Comparison of ENCODE assay signal across 18 cellular contexts in the genomic region with DNA sequence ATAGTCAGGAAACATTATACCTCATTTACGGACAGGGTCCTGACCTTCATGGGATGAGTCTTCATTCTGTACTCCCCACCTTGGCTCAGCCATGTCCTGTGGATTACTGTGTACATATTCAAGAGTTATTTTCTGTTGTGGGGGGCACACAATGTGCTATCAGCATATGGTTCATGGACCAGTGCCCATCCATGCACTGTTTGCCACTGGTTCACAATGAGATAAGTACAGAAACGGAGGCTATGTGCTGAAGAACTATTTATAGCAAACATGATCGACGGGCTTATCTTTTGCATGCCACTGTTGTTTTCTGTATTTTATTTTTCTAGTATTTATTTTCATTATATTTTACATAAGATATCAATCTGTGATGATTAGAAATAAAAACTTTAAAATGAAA. TPM values are rescaled to one million over a fixed set of nuclear protein-coding genes. Genes with fewer than 3 reads are reported as not detected.
"Had no signal": no experiment of that assay in that cellular context is flagged by ENCODE, and none has a peak within 500 bp of the region (broad histone marks: within the 10 kb centered on the region; RNA-seq: fewer than 3 reads in every experiment).

No MANE protein-coding gene starts in this region.

- H3K9me3 ChIP-seq: esophagus squamous epithelium had no signal

- H3K36me3 ChIP-seq: esophagus squamous epithelium had no signal

- H3K9me3 Mint-ChIP-seq: activated naive CD4-positive, alpha-beta T cell treated with anti-CD3 and anti-CD28 coated beads for 36 hours; activated T-helper 1 cell treated with anti-CD3 and anti-CD28 coated beads, Interleukin-12 subunit alpha, Interleukin-12 subunit beta, Interleukin-2, Interleukin-4 antibody, amounts not matched to agents 30 ng/mL and 10 ng/mL and 1 ng/mL, durations not matched to agents 14 hours and 24 hours and 36 hours; mesothelial cell of epicardium had no signal

- H3K27me3 Mint-ChIP-seq: activated CD4-positive, alpha-beta T cell treated with anti-CD3 and anti-CD28 coated beads for 36 hours; naive thymus-derived CD4-positive, alpha-beta T cell had no signal

- H3K4me3 ChIP-seq: esophagus squamous epithelium, smooth muscle cell had no signal

- H3K4me3 Mint-ChIP-seq: activated CD4-positive, alpha-beta T cell treated with anti-CD3 and anti-CD28 coated beads for 36 hours; activated CD8-positive, alpha-beta T cell treated with anti-CD3 and anti-CD28 coated beads, Interleukin-2, amount 10 ng/mL, durations not matched to agents 7 days and 5 days; activated naive CD4-positive, alpha-beta T cell treated with anti-CD3 and anti-CD28 coated beads for 36 hours; activated T-helper 1 cell treated with anti-CD3 and anti-CD28 coated beads, Interleukin-12 subunit alpha, Interleukin-12 subunit beta, Interleukin-2, Interleukin-4 antibody, amounts not matched to agents 30 ng/mL and 10 ng/mL and 1 ng/mL, durations not matched to agents 14 hours and 24 hours and 36 hours; mesothelial cell of epicardium had no signal

- H3K27me3 ChIP-seq: esophagus squamous epithelium had no signal

- ATAC-seq: activated CD8-positive, alpha-beta T cell treated with anti-CD3 and anti-CD28 coated beads, Interleukin-2, amount 10 ng/mL, durations not matched to agents 7 days and 5 days; left lobe of liver; right cardiac atrium had no signal

- H3K36me3 Mint-ChIP-seq: mesothelial cell of epicardium had no signal

- DNase-seq: activated CD4-positive, alpha-beta T cell treated with anti-CD3 and anti-CD28 coated beads for 36 hours; activated CD8-positive, alpha-beta memory T cell treated with anti-CD3 and anti-CD28 coated beads, Interleukin-2, amount 50 U/mL, for 48 hours; activated CD8-positive, alpha-beta T cell treated with anti-CD3 and anti-CD28 coated beads, Interleukin-2, amount 10 ng/mL, durations not matched to agents 7 days and 5 days; activated naive CD4-positive, alpha-beta T cell treated with anti-CD3 and anti-CD28 coated beads for 36 hours; caudate nucleus; cortex of kidney; esophagus squamous epithelium; foreskin fibroblast; naive thymus-derived CD4-positive, alpha-beta T cell; posterior cingulate gyrus; right cardiac atrium; SIG-M5; T1000; trophoblast cell had no signal

RNA-seq across cellular contexts. Expression of a gene that starts 56.4 kb away (rescaled TPM):
- total RNA-seq: activated CD4-positive, alpha-beta T cell treated with anti-CD3 and anti-CD28 coated beads for 36 hours; activated naive CD4-positive, alpha-beta T cell treated with anti-CD3 and anti-CD28 coated beads for 36 hours; smooth muscle cell had no signal
